In the genomic region with DNA sequence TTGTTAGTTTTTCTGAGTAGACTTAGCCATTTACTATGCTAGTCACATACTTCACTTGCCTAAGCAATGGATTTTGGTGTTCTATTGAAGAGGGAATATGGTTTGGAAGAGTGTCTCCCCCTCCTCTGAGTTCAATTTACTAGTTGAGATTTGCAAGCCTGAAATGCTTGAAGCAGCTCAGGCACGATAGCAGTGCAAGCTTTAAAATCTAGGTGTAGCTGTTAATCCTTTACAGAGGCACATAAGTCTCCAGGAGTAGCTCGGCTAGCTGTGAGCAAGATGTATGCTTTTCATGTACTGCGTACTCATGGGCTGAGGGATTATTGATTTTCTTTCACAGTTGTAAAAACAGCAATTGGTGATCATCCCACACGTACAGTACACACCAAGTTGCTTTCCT, we compare ENCODE assay signal across 8 cellular contexts. TPM values are rescaled to one million over a fixed set of nuclear protein-coding genes. Genes with fewer than 3 reads are reported as not detected.
DNase-seq lines count a peak whose midpoint lies in the region; ATAC-seq and TF ChIP-seq lines count a peak whose summit lies in the region.

No MANE protein-coding gene starts in this region.

- H3K27me3 ChIP-seq in adipocyte (replicated peaks; ENCODE audit: control insufficient read depth, insufficient read depth, low read length) (no peaks in the 10 kb centered on the region), stomach smooth muscle (ENCODE audit: control insufficient read depth in 1 of 2, insufficient read depth in 2 of 2, low read length in 2 of 2) (no peaks in the 10 kb centered on the region)

- peak overlapping the region; percentile 58 for H3K27ac ChIP-seq in stomach smooth muscle (ENCODE audit: low read length)

- ATAC-seq in omental fat pad (ENCODE audit: low FRiP score) (no peak), HG03095 (IDR thresholded peaks at IDR 0.05; ENCODE audit: unreplicated experiment) (no peak)

- no peak for TF ChIP-seq CTCF in HFF-Myc (IDR thresholded peaks at IDR 0.05; ENCODE audit: low read depth, low read length, missing control alignments)
- TF ChIP-seq CTCF in omental fat pad (IDR thresholded peaks at IDR 0.05), result no peak

- H3K36me3 ChIP-seq in adipocyte (ENCODE audit: control insufficient read depth, insufficient read depth, low read length, severe bottlenecking) (no peaks in the 10 kb centered on the region), stomach smooth muscle (ENCODE audit: control insufficient read depth in 2 of 2, insufficient read depth in 2 of 2, low read length in 2 of 2) (no peaks in the 10 kb centered on the region)

- H3K9me3 ChIP-seq in adipocyte (ENCODE audit: control insufficient read depth, low read length) (no peaks in the 10 kb centered on the region), stomach smooth muscle (ENCODE audit: control insufficient read depth in 2 of 2, low read length in 2 of 2) (no peaks in the 10 kb centered on the region)

- H3K4me1 ChIP-seq in adipocyte (ENCODE audit: control insufficient read depth, insufficient read depth, low read length), result peaks cover 20% of the 10 kb centered on the region
- no peaks in the 10 kb centered on the region for H3K4me1 ChIP-seq in stomach smooth muscle (ENCODE audit: control insufficient read depth, insufficient read depth, low read length)

- DNase-seq in HFF-Myc (ENCODE audit: extremely low read depth, low read depth) (no peak), adipocyte (ENCODE audit: low read depth) (peak; percentile 45), islet precursor cell (peak; percentile 59), NCI-H2107 treated with DMSO at 0.1 percent for 48 hours (lab: John Stamatoyannopoulos, UW; ENCODE audit: unreplicated experiment) (no peak), omental fat pad (ENCODE audit: low spot score) (no peak)
- DNase-seq in activated CD4-positive, alpha-beta T cell treated with anti-CD3 and anti-CD28 coated beads, Interleukin-2, amount 50 U/mL, for 1 hour, result no peak

- H3K4me3 ChIP-seq in HFF-Myc (replicated peaks; ENCODE audit: low read depth, low read length), result peak overlapping the region; percentile 42
- H3K4me3 ChIP-seq in adipocyte (ENCODE audit: low read length), result peak overlapping the region; percentile 90
- H3K4me3 ChIP-seq in stomach smooth muscle (ENCODE audit: low read length in 2 of 2), result peak overlapping the region; percentile 91 to 99

- H3K9ac ChIP-seq in adipocyte (ENCODE audit: low read length) (peak overlapping the region; percentile 84), stomach smooth muscle (ENCODE audit: low read length in 2 of 2) (peak overlapping the region; percentile 80 to 87)

RNA-seq across cellular contexts. Expression of a gene that starts 0.7 kb away (rescaled TPM):
- 10 to 100 TPM in 3 of 4 donors, under 1 TPM in 1; 0.63 to 48.3 (median 17.1) TPM for total RNA-seq in omental fat pad

Comparison
In these comparisons a context has a peak if more than half of its experiments do, and no peak if none do; other contexts are left out.
1. DNase-seq: peak in adipocyte (single experiment) and islet precursor cell (single experiment); none in HFF-Myc (single experiment), NCI-H2107 treated with DMSO at 0.1 percent for 48 hours (single experiment), omental fat pad (single experiment) and activated CD4-positive, alpha-beta T cell treated with anti-CD3 and anti-CD28 coated beads, Interleukin-2, amount 50 U/mL, for 1 hour (single experiment).
2. H3K4me3 ChIP-seq: peak in every context shown above with its lines; median percentile 95 in stomach smooth muscle; 90 in adipocyte; 42 in HFF-Myc.